Comparison of ENCODE assay signal across 6 cellular contexts in genomic region chr12:49282740-49283371, GRCh38. TPM values are rescaled to one million over a fixed set of nuclear protein-coding genes. Genes with fewer than 3 reads are reported as not detected.
"Had no signal": no experiment of that assay in that cellular context is flagged by ENCODE, and none has a peak within 500 bp of the region (broad histone marks: within the 10 kb centered on the region; RNA-seq: fewer than 3 reads in every experiment).

No MANE protein-coding gene starts in this region.

RNA-seq across cellular contexts. Expression of gene PRPH, which starts 12.1 kb away (rescaled TPM):
- total RNA-seq: OCI-LY7, SJSA1, T-cell, T-helper 17 cell had no signal

RNA-seq across cellular contexts. Expression of gene C1QL4, which starts 54.1 kb away (rescaled TPM):
- total RNA-seq: activated CD4-positive, alpha-beta memory T cell treated with anti-CD3 and anti-CD28 coated beads, Interleukin-2, amount 10 ng/mL, durations not matched to agents 7 days and 5 days; activated CD8-positive, alpha-beta memory T cell treated with anti-CD3 and anti-CD28 coated beads, Interleukin-2, amount 10 ng/mL, durations not matched to agents 7 days and 5 days; T-cell; T-helper 17 cell had no signal
